ENCODE assay signal across 8 cellular contexts in the genomic region with DNA sequence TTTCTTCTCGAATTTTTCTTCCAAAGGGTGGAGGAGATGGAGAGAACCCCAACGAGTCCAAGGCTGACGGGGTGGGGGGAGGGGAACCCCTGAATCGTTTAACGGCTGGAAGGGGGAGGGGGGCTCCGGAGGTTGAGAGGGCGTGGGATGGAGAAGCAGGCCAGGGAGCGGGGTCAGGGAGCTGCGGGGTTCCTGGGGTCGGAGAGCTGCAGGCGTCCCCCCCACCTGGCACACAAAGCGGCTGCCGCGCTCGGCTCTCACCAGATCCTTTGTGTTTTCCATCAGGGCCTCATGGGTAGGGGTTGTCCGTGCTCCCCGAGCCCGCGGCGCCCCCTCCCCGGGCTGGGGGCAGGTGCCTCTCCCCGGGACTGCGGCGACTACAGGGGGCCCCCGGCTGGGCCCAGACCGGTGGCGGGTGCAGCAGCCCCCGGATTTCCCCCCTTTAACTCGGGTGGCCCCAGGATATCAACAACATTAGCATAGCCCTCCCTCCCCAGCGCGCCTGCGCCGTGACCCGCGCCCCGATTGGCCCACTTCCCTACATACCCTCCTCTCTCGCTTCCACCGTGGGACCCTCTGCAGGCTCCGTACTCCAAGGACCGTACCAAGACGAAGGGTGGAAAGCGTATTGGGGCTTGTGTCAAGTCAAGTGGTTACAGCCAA.
A peak's percentile ranks its signal among the peaks of the same experiment; 100 is the strongest.
DNase-seq lines count a peak whose midpoint lies in the region; ATAC-seq and TF ChIP-seq lines count a peak whose summit lies in the region.

Gene MBTD1, minus strand, starts transcription at position 476 of the 663 bp plus-strand sequence. CDS start 34,888 bp downstream, outside the sequence.

- in situ Hi-C loops in astrocyte of the spinal cord (cut with HindIII; ENCODE audit: low sequenced_read_pairs): no loop called here

- peak within 1 kb of the TSS; percentile 84 for H3K4me3 ChIP-seq in astrocyte of the spinal cord (ENCODE audit: low read depth, low read length)

- TF ChIP-seq CTCF in astrocyte of the spinal cord (IDR thresholded peaks at IDR 0.05; ENCODE audit: low read depth, low read length): no peak

- peak; percentile 81 for ATAC-seq in GM18502 (IDR thresholded peaks at IDR 0.05; ENCODE audit: poor library complexity, unreplicated experiment)
- peak; percentile 72 for ATAC-seq in HG02973 (IDR thresholded peaks at IDR 0.05; ENCODE audit: unreplicated experiment)

- DNase-seq in NCI-H2081 (lab: John Stamatoyannopoulos, UW): peak; percentile 97 to 98
- peak; percentile 93 for DNase-seq in T1000 (lab: John Stamatoyannopoulos, UW)
- peak; percentile 98 for DNase-seq in astrocyte of the spinal cord (ENCODE audit: low read depth, low spot score)
- peak; percentile 76 to 100 (median 97) for DNase-seq in hypothalamus (lab: John Stamatoyannopoulos, UW)
- DNase-seq in retina: peak; percentile 99
- no peak for DNase-seq in OCI-M2 (lab: John Stamatoyannopoulos, UW; ENCODE audit: unreplicated experiment)
